ENCODE assay signal across 1 cellular context in genomic region chr5:143435207-143435657, GRCh38.
TF ChIP-seq lines count a peak whose summit lies in the region.

No MANE protein-coding gene starts in this region.

TF ChIP-seq in GM12878, 131 proteins besides CTCF, POLR2A, EP300 and RAD21 (continued from another document):
- TF ChIP-seq REST (IDR thresholded peaks at IDR 0.05; ENCODE audit: low read depth, low read length) = 0 out of 2 replicates have a peak, but pooled peaks have one; percentile 19
- TF ChIP-seq CHD1 (IDR thresholded peaks at IDR 0.05; ENCODE audit: low read depth, low read length) = no peak
- 0 out of 2 replicates have a peak, but pooled peaks have one; percentile 18 for TF ChIP-seq TCF3 (IDR thresholded peaks at IDR 0.05; ENCODE audit: borderline replicate concordance, insufficient read depth, low read depth, low read length)
- TF ChIP-seq PBX3 (IDR thresholded peaks at IDR 0.05; ENCODE audit: insufficient replicate concordance, low read depth, low read length) = no peak
- TF ChIP-seq WRNIP1 (IDR thresholded peaks at IDR 0.05; ENCODE audit: borderline replicate concordance, low read depth, low read length) = no peak
- peak; percentile 48; the same call in 1 of the 2 replicates for TF ChIP-seq MXI1 (IDR thresholded peaks at IDR 0.05; ENCODE audit: low read depth, low read length)
